1 cellular context compared by ENCODE assay signal in the genomic region with DNA sequence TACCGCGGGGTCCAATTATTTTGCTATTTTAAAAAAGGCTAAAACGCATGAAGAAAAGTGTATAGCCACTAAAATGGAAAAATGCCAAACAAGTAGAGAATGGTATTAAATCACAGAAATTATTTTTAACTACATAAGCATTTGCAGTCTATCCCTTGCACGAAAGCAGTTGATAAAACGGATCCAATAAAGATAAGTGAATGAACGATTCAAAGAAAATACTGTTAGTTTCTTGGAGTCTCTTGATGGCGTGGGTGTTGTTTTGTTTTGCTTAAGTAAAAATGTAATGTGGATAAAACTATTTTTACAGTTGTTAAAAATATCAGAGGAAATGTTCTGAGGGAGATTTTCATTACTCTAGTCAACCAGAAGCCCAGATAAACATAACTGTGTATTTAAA.
TF ChIP-seq lines count a peak whose summit lies in the region.

No MANE protein-coding gene starts in this region.

TF ChIP-seq in IMR-90, 13 proteins besides CTCF, POLR2A, EP300 and RAD21:
- TF ChIP-seq, protein P1, sequence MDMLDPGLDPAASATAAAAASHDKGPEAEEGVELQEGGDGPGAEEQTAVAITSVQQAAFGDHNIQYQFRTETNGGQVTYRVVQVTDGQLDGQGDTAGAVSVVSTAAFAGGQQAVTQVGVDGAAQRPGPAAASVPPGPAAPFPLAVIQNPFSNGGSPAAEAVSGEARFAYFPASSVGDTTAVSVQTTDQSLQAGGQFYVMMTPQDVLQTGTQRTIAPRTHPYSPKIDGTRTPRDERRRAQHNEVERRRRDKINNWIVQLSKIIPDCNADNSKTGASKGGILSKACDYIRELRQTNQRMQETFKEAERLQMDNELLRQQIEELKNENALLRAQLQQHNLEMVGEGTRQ (IDR thresholded peaks at IDR 0.05; ENCODE audit: low read depth, low read length): no peak
- no peak for TF ChIP-seq MXI1 (IDR thresholded peaks at IDR 0.05; ENCODE audit: borderline replicate concordance, low read depth, low read length)
- TF ChIP-seq MAFK (IDR thresholded peaks at IDR 0.05; ENCODE audit: low read depth, low read length): no peak
- TF ChIP-seq, protein P2, sequence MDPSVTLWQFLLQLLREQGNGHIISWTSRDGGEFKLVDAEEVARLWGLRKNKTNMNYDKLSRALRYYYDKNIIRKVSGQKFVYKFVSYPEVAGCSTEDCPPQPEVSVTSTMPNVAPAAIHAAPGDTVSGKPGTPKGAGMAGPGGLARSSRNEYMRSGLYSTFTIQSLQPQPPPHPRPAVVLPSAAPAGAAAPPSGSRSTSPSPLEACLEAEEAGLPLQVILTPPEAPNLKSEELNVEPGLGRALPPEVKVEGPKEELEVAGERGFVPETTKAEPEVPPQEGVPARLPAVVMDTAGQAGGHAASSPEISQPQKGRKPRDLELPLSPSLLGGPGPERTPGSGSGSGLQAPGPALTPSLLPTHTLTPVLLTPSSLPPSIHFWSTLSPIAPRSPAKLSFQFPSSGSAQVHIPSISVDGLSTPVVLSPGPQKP (IDR thresholded peaks at IDR 0.05; ENCODE audit: borderline replicate concordance, low read depth, low read length): no peak
- no peak for TF ChIP-seq MAZ (IDR thresholded peaks at IDR 0.05; ENCODE audit: borderline replicate concordance, low read depth, low read length)
- TF ChIP-seq CHD1 (IDR thresholded peaks at IDR 0.05; ENCODE audit: low read depth, low read length): no peak
- TF ChIP-seq SMC3 (IDR thresholded peaks at IDR 0.05; ENCODE audit: low read depth, low read length): no peak
- no peak for TF ChIP-seq BHLHE40 (IDR thresholded peaks at IDR 0.05; ENCODE audit: low read depth, low read length)
- TF ChIP-seq FOS (IDR thresholded peaks at IDR 0.05; ENCODE audit: low read depth, low read length): no peak
- no peak for TF ChIP-seq RFX5 (IDR thresholded peaks at IDR 0.05; ENCODE audit: low read depth, low read length)
- TF ChIP-seq RCOR1 (IDR thresholded peaks at IDR 0.05; ENCODE audit: insufficient replicate concordance, low read length): no peak
- TF ChIP-seq NFE2L2 (IDR thresholded peaks at IDR 0.05; ENCODE audit: low read depth, low read length): no peak
- TF ChIP-seq CEBPB (IDR thresholded peaks at IDR 0.05; ENCODE audit: low read depth, low read length): no peak
